Comparison of ENCODE assay signal across 14 cellular contexts in genomic region chr9:20701058-20701457, GRCh38. TPM values are rescaled to one million over a fixed set of nuclear protein-coding genes. Genes with fewer than 3 reads are reported as not detected.
DNase-seq lines count a peak whose midpoint lies in the region; ATAC-seq and TF ChIP-seq lines count a peak whose summit lies in the region.
"Had no signal": no experiment of that assay in that cellular context is flagged by ENCODE, and none has a peak within 500 bp of the region (broad histone marks: within the 10 kb centered on the region; RNA-seq: fewer than 3 reads in every experiment).

No MANE protein-coding gene starts in this region.

- peak overlapping the region in 1 of 2 experiments; percentile 22; a peak in 1 of 4 replicates for H3K27ac ChIP-seq in SK-N-SH (ENCODE audit: low read depth in 2 of 2, low read length in 1 of 2)
- no peak overlapping the region for H3K27ac ChIP-seq in right lobe of liver
- peak overlapping the region; percentile 8 for H3K27ac ChIP-seq in upper lobe of right lung

- no peak for TF ChIP-seq RAD21 in SK-N-SH (IDR thresholded peaks at IDR 0.05; ENCODE audit: low read length)

- H3K79me2 ChIP-seq in SK-N-SH (ENCODE audit: insufficient read depth) = peaks cover 8% of the 10 kb centered on the region

- H3K4me2 ChIP-seq in SK-N-SH = no peak overlapping the region

- TF ChIP-seq CTCF in SK-N-SH (IDR thresholded peaks at IDR 0.05) (no peak), brain (conservative IDR thresholded peaks at IDR 0.05) (no peak), right lobe of liver (IDR thresholded peaks at IDR 0.05) (no peak), upper lobe of right lung (IDR thresholded peaks at IDR 0.05) (no peak)

- H3K36me3 Mint-ChIP-seq in brain = no peaks in the 10 kb centered on the region
- H3K36me3 Mint-ChIP-seq: stimulated activated effector memory CD8-positive, alpha-beta T cell treated with anti-CD3 and anti-CD28 coated beads, Interleukin-12 subunit alpha, Interleukin-12 subunit beta, amount 100 ng/mL, for 72 hours had no signal

- no peaks in the 10 kb centered on the region for H3K27me3 ChIP-seq in SK-N-SH (ENCODE audit: insufficient read depth)
- H3K27me3 ChIP-seq in right lobe of liver = no peaks in the 10 kb centered on the region
- no peaks in the 10 kb centered on the region for H3K27me3 ChIP-seq in upper lobe of right lung

- peak; percentile 31; the same call in 1 of the 3 replicates for ATAC-seq in SK-N-SH treated with all-trans-retinoic acid at 6 μM for 48 hours
- peak; percentile 44 to 80 (median 58) for ATAC-seq in right lobe of liver
- ATAC-seq in upper lobe of right lung = peak; percentile 43
- ATAC-seq: stimulated activated effector memory CD8-positive, alpha-beta T cell treated with anti-CD3 and anti-CD28 coated beads, Interleukin-12 subunit alpha, Interleukin-12 subunit beta, amount 100 ng/mL, for 72 hours had no signal

- H2AFZ ChIP-seq in SK-N-SH (ENCODE audit: low read depth) = no peak overlapping the region

- H3K4me1 ChIP-seq in SK-N-SH (ENCODE audit: control insufficient read depth in 1 of 2, insufficient read depth in 2 of 2, low read depth in 1 of 2, low read length in 1 of 2) (peaks cover 7 to 8% of the 10 kb centered on the region in 2 experiments; a peak in 2 of 4 replicates), right lobe of liver (no peaks in the 10 kb centered on the region), upper lobe of right lung (peaks cover 10% of the 10 kb centered on the region)

- no peaks in the 10 kb centered on the region for H3K27me3 Mint-ChIP-seq in brain
- H3K27me3 Mint-ChIP-seq: activated CD4-positive, alpha-beta T cell treated with anti-CD3 and anti-CD28 coated beads, Interleukin-2, amount 10 ng/mL, durations not matched to agents 24 days and 14 days; dendritic cell treated with granulocyte-macrophage colony-stimulating factor and Interleukin-4, amounts not matched to agents 40 ng/mL and 50 ng/mL, for 4 days had no signal

- TF ChIP-seq EP300 in SK-N-SH (IDR thresholded peaks at IDR 0.05; ENCODE audit: borderline replicate concordance in 1 of 2, low read depth in 1 of 2, low read length in 1 of 2) = no peak

- no peaks in the 10 kb centered on the region for H3F3A ChIP-seq in SK-N-SH (replicated peaks; ENCODE audit: insufficient read depth)

- CTCF ChIA-PET in SK-N-SH (lab: Yijun Ruan, JAX) = interaction anchor here (1.9 kb wide), 1 partner anchor 76 kb away, joined by 6 read pairs; no protein-coding TSS in a partner anchor

- H3K9me3 Mint-ChIP-seq in brain = no peaks in the 10 kb centered on the region
- H3K9me3 Mint-ChIP-seq: activated CD4-positive, alpha-beta T cell treated with anti-CD3 and anti-CD28 coated beads, Interleukin-2, amount 10 ng/mL, durations not matched to agents 24 days and 14 days; dendritic cell treated with granulocyte-macrophage colony-stimulating factor and Interleukin-4, amounts not matched to agents 40 ng/mL and 50 ng/mL, for 4 days; stimulated activated effector memory CD8-positive, alpha-beta T cell treated with anti-CD3 and anti-CD28 coated beads, Interleukin-12 subunit alpha, Interleukin-12 subunit beta, amount 100 ng/mL, for 72 hours had no signal

- 56% methylated on average over 1 of the region's 1 CpG for WGBS in SK-N-SH (ENCODE audit: low lambda C conversion rate)
- WGBS in right lobe of liver (ENCODE audit: insufficient coverage, low coverage, low lambda C conversion rate, missing lambda C conversion rate) = 36% methylated on average over 1 of the region's 1 CpG

- no peak overlapping the region for H3K9ac ChIP-seq in SK-N-SH

- no peak overlapping the region for H3K4me3 ChIP-seq in SK-N-SH (ENCODE audit: low read depth in 2 of 2, low read length in 1 of 2)
- H3K4me3 ChIP-seq in right lobe of liver = no peak overlapping the region
- no peak overlapping the region for H3K4me3 ChIP-seq in upper lobe of right lung

- TF ChIP-seq POLR2A in right lobe of liver (IDR thresholded peaks at IDR 0.05) = no peak

- no peaks in the 10 kb centered on the region for H4K20me1 ChIP-seq in SK-N-SH (ENCODE audit: insufficient read depth)

- DNase-seq in SK-N-SH (no peak), right lobe of liver (no peak), upper lobe of right lung (no peak), GM19240 (ENCODE audit: insufficient read length, low spot score) (no peak), hepatic stellate cell (ENCODE audit: low spot score) (no peak)
- no peak for DNase-seq in activated effector memory CD4-positive, alpha-beta T cell treated with anti-CD3 and anti-CD28 coated beads, Interleukin-2, amount 50 U/mL, for 16 hours
- DNase-seq: activated CD4-positive, alpha-beta T cell treated with anti-CD3 and anti-CD28 coated beads, Interleukin-2, amount 10 ng/mL, durations not matched to agents 24 days and 14 days; activated gamma-delta T cell treated with Interleukin-2 at 50 U/mL for 16 hours; glutamatergic neuron; NCI-H510A treated with DMSO at 0.1 percent for 48 hours had no signal

- peak overlapping the region; percentile 23 to 86 (median 77) for H3K27ac Mint-ChIP-seq in brain
- H3K27ac Mint-ChIP-seq: activated CD4-positive, alpha-beta T cell treated with anti-CD3 and anti-CD28 coated beads, Interleukin-2, amount 10 ng/mL, durations not matched to agents 24 days and 14 days; dendritic cell treated with granulocyte-macrophage colony-stimulating factor and Interleukin-4, amounts not matched to agents 40 ng/mL and 50 ng/mL, for 4 days; stimulated activated effector memory CD8-positive, alpha-beta T cell treated with anti-CD3 and anti-CD28 coated beads, Interleukin-12 subunit alpha, Interleukin-12 subunit beta, amount 100 ng/mL, for 72 hours had no signal

- H3K9me2 ChIP-seq in SK-N-SH = no peaks in the 10 kb centered on the region

- peak overlapping the region in 3 of 5 experiments; percentile 11 to 53 (median 21) for H3K4me3 Mint-ChIP-seq in brain
- H3K4me3 Mint-ChIP-seq: activated CD4-positive, alpha-beta T cell treated with anti-CD3 and anti-CD28 coated beads, Interleukin-2, amount 10 ng/mL, durations not matched to agents 24 days and 14 days; dendritic cell treated with granulocyte-macrophage colony-stimulating factor and Interleukin-4, amounts not matched to agents 40 ng/mL and 50 ng/mL, for 4 days; stimulated activated effector memory CD8-positive, alpha-beta T cell treated with anti-CD3 and anti-CD28 coated beads, Interleukin-12 subunit alpha, Interleukin-12 subunit beta, amount 100 ng/mL, for 72 hours had no signal

- H3K4me1 Mint-ChIP-seq in brain = peaks cover 41% of the 10 kb centered on the region
- H3K4me1 Mint-ChIP-seq: stimulated activated effector memory CD8-positive, alpha-beta T cell treated with anti-CD3 and anti-CD28 coated beads, Interleukin-12 subunit alpha, Interleukin-12 subunit beta, amount 100 ng/mL, for 72 hours had no signal

- intact Hi-C loops in right lobe of liver (cut with DNase I) = no loop called here
- intact Hi-C loops in upper lobe of right lung (cut with DNase I) = no loop called here

- POLR2A ChIA-PET in SK-N-SH (lab: Yijun Ruan, JAX) = no interaction called here

- H3K9me3 ChIP-seq in SK-N-SH (no peaks in the 10 kb centered on the region), right lobe of liver (no peaks in the 10 kb centered on the region), upper lobe of right lung (no peaks in the 10 kb centered on the region)

- no peaks in the 10 kb centered on the region for H3K36me3 ChIP-seq in SK-N-SH (replicated peaks in 1 of 2; ENCODE audit: control insufficient read depth in 1 of 2, insufficient read depth in 2 of 2, low read length in 1 of 2)
- no peaks in the 10 kb centered on the region for H3K36me3 ChIP-seq in right lobe of liver
- no peaks in the 10 kb centered on the region for H3K36me3 ChIP-seq in upper lobe of right lung

TF ChIP-seq in SK-N-SH treated with all-trans-retinoic acid at 6 μM for 48 hours, 23 proteins besides CTCF, POLR2A, EP300 and RAD21 (continues in another document):
- TF ChIP-seq ZC3H10 (CRISPR knock-in tag; IDR thresholded peaks at IDR 0.05) = no peak
- no peak for TF ChIP-seq ZNF565 (CRISPR knock-in tag; conservative IDR thresholded peaks at IDR 0.05; ENCODE audit: low read depth)
- no peak for TF ChIP-seq PPARA (CRISPR knock-in tag; IDR thresholded peaks at IDR 0.05; ENCODE audit: borderline replicate concordance)
- TF ChIP-seq TCF4 (CRISPR knock-in tag; IDR thresholded peaks at IDR 0.05; ENCODE audit: borderline replicate concordance) = no peak

TF ChIP-seq in SK-N-SH, 30 proteins besides CTCF, POLR2A, EP300 and RAD21:
- TF ChIP-seq EZH2phosphoT487 (IDR thresholded peaks at IDR 0.05; ENCODE audit: borderline replicate concordance, low read depth) = no peak
- no peak for TF ChIP-seq NFIC (IDR thresholded peaks at IDR 0.05; ENCODE audit: borderline replicate concordance)
- no peak for TF ChIP-seq JUND (IDR thresholded peaks at IDR 0.05)
- TF ChIP-seq NRF1 (IDR thresholded peaks at IDR 0.05; ENCODE audit: low read depth, low read length) = no peak
- no peak for TF ChIP-seq GATA2 (CRISPR knock-in tag; IDR thresholded peaks at IDR 0.05)
- TF ChIP-seq FOXJ3 (CRISPR knock-in tag; IDR thresholded peaks at IDR 0.05) = no peak
- TF ChIP-seq ZBTB33 (IDR thresholded peaks at IDR 0.05; ENCODE audit: borderline replicate concordance, low read depth) = no peak
- no peak for TF ChIP-seq MEF2A (IDR thresholded peaks at IDR 0.05; ENCODE audit: borderline replicate concordance, low read depth)
- no peak for TF ChIP-seq TCF12 (IDR thresholded peaks at IDR 0.05)
- no peak for TF ChIP-seq FOSL2 (IDR thresholded peaks at IDR 0.05; ENCODE audit: borderline replicate concordance, low read depth)

RNA-seq across cellular contexts. Expression of gene FOCAD, which starts 17.0 kb away (rescaled TPM):
- 15.8 and 18.5 TPM in 2 replicates for polyA plus RNA-seq in SK-N-SH (2012; rRNA removed)
- 13.4 and 13.6 TPM in 2 replicates for polyA plus RNA-seq in SK-N-SH (2012; cell fraction: cytosol; rRNA removed)
- 23.2 and 35.4 TPM in 2 replicates for polyA plus RNA-seq in SK-N-SH (2012; cell fraction: nucleus; rRNA removed)
- 35.3 TPM for polyA plus RNA-seq in brain (ENCODE audit: insufficient read depth, low read depth, low replicate concordance)
- 10 to 100 TPM in 2 of 6 experiments, 1 to 10 TPM in 4; 6.4 to 18.3 (median 7.8) TPM for total RNA-seq in right lobe of liver
- 25.5 TPM for total RNA-seq in upper lobe of right lung
